ENCODE assay signal across 8 cellular contexts in genomic region chr2:218395456-218395825, GRCh38. TPM values are rescaled to one million over a fixed set of nuclear protein-coding genes. Genes with fewer than 3 reads are reported as not detected.
A peak's percentile ranks its signal among the peaks of the same experiment; 100 is the strongest.
DNase-seq lines count a peak whose midpoint lies in the region; ATAC-seq, FAIRE-seq and TF ChIP-seq lines count a peak whose summit lies in the region.

No MANE protein-coding gene starts in this region.

- WGBS in A549 (ENCODE audit: missing lambda C conversion rate) = 31% methylated on average over 16 of the region's 16 CpGs
- WGBS in IMR-90 (ENCODE audit: extremely low coverage in 2 of 2, insufficient read length in 1 of 2), 2 experiments = 35% methylated on average over 16 of the region's 16 CpGs; no CpG with 5 or more reads in 1 of the 2 experiments

- no peaks in the 10 kb centered on the region for H3K36me3 ChIP-seq in IMR-90 (ENCODE audit: control insufficient read depth, insufficient read depth, low read length)
- H3K36me3 ChIP-seq in mucosa of rectum (ENCODE audit: control insufficient read depth in 2 of 2, insufficient read depth in 2 of 2, low read length in 2 of 2) = no peaks in the 10 kb centered on the region

- no peak for TF ChIP-seq CTCF in A549 (IDR thresholded peaks at IDR 0.05)
- no peak for TF ChIP-seq CTCF in IMR-90 (conservative IDR thresholded peaks at IDR 0.05; ENCODE audit: low read depth, low read length)
- TF ChIP-seq CTCF in cardiac fibroblast (IDR thresholded peaks at IDR 0.05; ENCODE audit: low read depth, low read length) = no peak

- no peak overlapping the region for H2BK20ac ChIP-seq in IMR-90 (ENCODE audit: low read depth, low read length)

- H3K4ac ChIP-seq in IMR-90 (ENCODE audit: low read depth, low read length) = peak overlapping the region; percentile 78

- no TSS peak for BruUV-seq in IMR-90 (replicated peaks; lab: Mats Ljungman, UMichigan)

- H3K23ac ChIP-seq in IMR-90 (ENCODE audit: low read depth, low read length) = peak overlapping the region; percentile 71; the same call in 1 of the 2 replicates

- 0 out of 2 replicates have a peak, but pooled peaks cover 2% of the 10 kb centered on the region for H3K9me1 ChIP-seq in IMR-90 (ENCODE audit: insufficient read depth, low read length)

- CTCF ChIA-PET in A549 (lab: Yijun Ruan, JAX) (interaction anchor here (0.7 to 4.4 kb wide), 11 partner anchors 9 to 125 kb away, joined by 3 to 24 read pairs (median 5); partner anchors contain the start of genes AAMP and PNKD), IMR-90 (lab: Yijun Ruan, JAX) (no interaction called here)

- peak overlapping the region; percentile 68 to 85 for H4K8ac ChIP-seq in IMR-90 (ENCODE audit: low read depth in 2 of 2, low read length in 2 of 2)

- no peak for TF ChIP-seq RAD21 in A549 (conservative IDR thresholded peaks at IDR 0.05 in 1 of 2, IDR thresholded peaks at IDR 0.05 in 1 of 2)
- TF ChIP-seq RAD21 in IMR-90 (IDR thresholded peaks at IDR 0.05; ENCODE audit: low read length) = no peak

- 0 out of 2 replicates have a peak overlapping the region, but pooled peaks have one; percentile 0 for H3K18ac ChIP-seq in IMR-90 (ENCODE audit: low read depth, low read length)

- no peaks in the 10 kb centered on the region for H4K20me1 ChIP-seq in IMR-90 (ENCODE audit: insufficient read depth, low read length)

- in situ Hi-C loops in IMR-90 (cut with MboI; ENCODE audit: low sequenced_read_pairs) = loop anchor here (10.0 kb wide), 1 partner anchor 121 kb away; the partner anchor contains the start of genes AAMP and PNKD

- no peak overlapping the region for H3K56ac ChIP-seq in IMR-90 (ENCODE audit: extremely low read depth, insufficient read depth, low read length)

- peak overlapping the region; percentile 90 for H3K4me2 ChIP-seq in A549
- H3K4me2 ChIP-seq in IMR-90 (ENCODE audit: low read depth, low read length) = peak overlapping the region; percentile 70

- H3K27ac ChIP-seq in A549 (peak overlapping the region; percentile 98 to 100), IMR-90 (ENCODE audit: insufficient read depth, low read length) (peak overlapping the region; percentile 31), mucosa of rectum (ENCODE audit: low read depth in 2 of 2, low read length in 2 of 2) (peak overlapping the region; percentile 99 to 100)

- peak overlapping the region; percentile 94 for H3K4me3 ChIP-seq in A549
- H3K4me3 ChIP-seq in IMR-90 (ENCODE audit: insufficient read depth, low read depth, low read length) = peak overlapping the region; percentile 40; the same call in 1 of the 2 replicates
- peak overlapping the region; percentile 37 to 77 for H3K4me3 ChIP-seq in cardiac fibroblast (replicated peaks in 1 of 2; ENCODE audit: low read depth in 2 of 2, low read length in 2 of 2)
- H3K4me3 ChIP-seq in mucosa of rectum (ENCODE audit: low read length in 2 of 2) = peak overlapping the region; percentile 85 to 89

- H2BK120ac ChIP-seq in IMR-90 (ENCODE audit: low read depth, low read length) = peak overlapping the region; percentile 27; the same call in 1 of the 2 replicates

- H3K9me3 ChIP-seq in A549 (no peaks in the 10 kb centered on the region), IMR-90 (ENCODE audit: control insufficient read depth, insufficient read depth, low read length) (no peaks in the 10 kb centered on the region), mucosa of rectum (ENCODE audit: control insufficient read depth in 2 of 2, low read length in 2 of 2) (no peaks in the 10 kb centered on the region)

- TF ChIP-seq EP300 in A549 (IDR thresholded peaks at IDR 0.05) = no peak

- H4K91ac ChIP-seq in IMR-90 (ENCODE audit: insufficient read depth, low read depth, low read length) = no peak overlapping the region

- peaks cover 6 to 13% of the 10 kb centered on the region in 2 experiments; a peak in 3 of 4 replicates for H3K79me1 ChIP-seq in IMR-90 (ENCODE audit: low read depth in 1 of 2, low read length in 2 of 2)

- intact Hi-C loops in IMR-90 (cut with micrococcal nuclease) = no loop called here

- POLR2A ChIA-PET in A549 (lab: Yijun Ruan, JAX) (interaction anchor here (1.0 to 2.3 kb wide), 7 partner anchors 8 to 125 kb away, joined by 3 to 7 read pairs (median 4); partner anchors contain the start of genes AAMP, CATIP and PNKD), IMR-90 (lab: Charles Lee; ENCODE audit: unreplicated experiment) (no interaction called here)

- peak overlapping the region; percentile 97 for H2AFZ ChIP-seq in IMR-90 (replicated peaks; ENCODE audit: low read length, poor library complexity)

- H4K5ac ChIP-seq in IMR-90 (ENCODE audit: low read depth, low read length) = peak overlapping the region; percentile 4; the same call in 1 of the 2 replicates

- DNase-seq in A549 (ENCODE audit: low read depth in 1 of 2, low spot score in 1 of 2) = no peak
- no peak for DNase-seq in IMR-90
- DNase-seq in cardiac fibroblast (ENCODE audit: low read depth in 2 of 2) = no peak
- DNase-seq in stimulated activated CD4-positive, alpha-beta T cell treated with anti-CD3 and anti-CD28 coated beads, Interleukin-2, amount 100 ng/mL, for 48 hours = no peak
- no peak for DNase-seq in Kasumi-1 (lab: John Stamatoyannopoulos, UW)
- DNase-seq in EL = no peak
- DNase-seq in NCI-H1092 treated with DMSO at 0.1 percent for 48 hours (lab: John Stamatoyannopoulos, UW) = no peak

- FAIRE-seq in A549 (lab: Jason Lieb, UNC) = no peak

- no peaks in the 10 kb centered on the region for H3K27me3 ChIP-seq in IMR-90 (ENCODE audit: control insufficient read depth, insufficient read depth, low read length)
- no peaks in the 10 kb centered on the region for H3K27me3 ChIP-seq in mucosa of rectum (ENCODE audit: control insufficient read depth in 2 of 2, insufficient read depth in 2 of 2, low read length in 2 of 2)

- ATAC-seq in A549 (no peak), IMR-90 (ENCODE audit: low read depth) (no peak)

- peak overlapping the region; percentile 34 for H3K14ac ChIP-seq in IMR-90 (replicated peaks; ENCODE audit: low read depth, low read length)

- H3K9ac ChIP-seq in IMR-90 (ENCODE audit: low read depth, low read length) (peak overlapping the region; percentile 50), mucosa of rectum (ENCODE audit: low read depth in 1 of 2, low read length in 2 of 2) (peak overlapping the region; percentile 74 to 92)

- dilution Hi-C loops in IMR-90 (cut with HindIII; ENCODE audit: low sequenced_read_pairs, unreplicated experiment) = no loop called here

- TF ChIP-seq POLR2A in A549 (IDR thresholded peaks at IDR 0.05; ENCODE audit: low read length) (no peak), IMR-90 (IDR thresholded peaks at IDR 0.05; ENCODE audit: low read depth, low read length) (no peak)

- H2BK5ac ChIP-seq in IMR-90 (ENCODE audit: low read depth, low read length, poor library complexity, severe bottlenecking) = peak overlapping the region; percentile 9

- H2AK5ac ChIP-seq in IMR-90 (ENCODE audit: low read depth, low read length) = no peak overlapping the region

- peak overlapping the region; percentile 35 for H2AK9ac ChIP-seq in IMR-90 (replicated peaks; ENCODE audit: low read depth, low read length, poor library complexity)

- 0 out of 3 replicates have a peak overlapping the region, but pooled peaks have one; percentile 19 for H2BK15ac ChIP-seq in IMR-90 (ENCODE audit: low read depth, low read length)

- H3K4me1 ChIP-seq in A549 (peaks cover 27% of the 10 kb centered on the region), IMR-90 (ENCODE audit: control insufficient read depth, insufficient read depth, low read length) (peaks cover 21% of the 10 kb centered on the region), mucosa of rectum (ENCODE audit: control insufficient read depth in 2 of 2, insufficient read depth in 2 of 2, low read length in 2 of 2) (peaks cover 38 to 41% of the 10 kb centered on the region in 2 donors)

RNA-seq across cellular contexts. Expression of gene CTDSP1, which starts 4.2 kb away (rescaled TPM):
- polyA plus RNA-seq in A549 (2011; rRNA removed) (50.3 and 64.3 TPM in 2 replicates), A549 (2017; fragmentation: RNase III; extraction: RNeasy Plus Mini Kit Qiagen cat#74134 plus additional on column Dnase treatment) (34.6 to 42.8 TPM (median 39.5 TPM) in 3 replicates), IMR-90 (2012; rRNA removed) (64.3 and 68.2 TPM in 2 replicates)
- 80.1 and 110 TPM in 2 replicates for polyA plus RNA-seq in A549 (2012; cell fraction: cytosol; rRNA removed)
- polyA plus RNA-seq in A549 (2012; cell fraction: nucleus; rRNA removed) = 128 and 139 TPM in 2 replicates
- 110 and 115 TPM in 2 replicates for polyA minus RNA-seq in A549 (2011; rRNA and poly(A)+ RNA removed)
- 17.5 and 19.7 TPM in 2 replicates for total RNA-seq in IMR-90 (2012; rRNA removed)
- polyA plus RNA-seq in IMR-90 (2012; cell fraction: cytosol; rRNA removed) = 61.8 and 79.5 TPM in 2 replicates
- 64.2 and 103 TPM in 2 replicates for polyA plus RNA-seq in IMR-90 (2012; cell fraction: nucleus; rRNA removed; ENCODE audit: low replicate concordance)

RNA-seq across cellular contexts. Expression of gene SLC11A1, which starts 13.4 kb away (rescaled TPM):
- polyA plus RNA-seq in A549 (2011; rRNA removed) = 0.36 and 0.52 TPM in 2 replicates
- 0.21 and 0.22 TPM in 2 replicates for polyA plus RNA-seq in A549 (2012; cell fraction: cytosol; rRNA removed)
- 0.55 and 2.4 TPM in 2 replicates for polyA plus RNA-seq in A549 (2012; cell fraction: nucleus; rRNA removed)
- polyA plus RNA-seq in A549 (2017; fragmentation: RNase III; extraction: RNeasy Plus Mini Kit Qiagen cat#74134 plus additional on column Dnase treatment) = 0.11 to 0.18 TPM (median 0.14 TPM) in 3 replicates
- polyA minus RNA-seq in A549 (2011; rRNA and poly(A)+ RNA removed) = 1.2 and 1.5 TPM in 2 replicates
- under 0.01 TPM in 2 replicates for total RNA-seq in IMR-90 (2012; rRNA removed)
- polyA plus RNA-seq in IMR-90 (2012; rRNA removed) = 0.03 and 0.07 TPM in 2 replicates
- polyA plus RNA-seq in IMR-90 (2012; cell fraction: cytosol; rRNA removed) = 0.02 and 0.03 TPM in 2 replicates
- polyA plus RNA-seq in IMR-90 (2012; cell fraction: nucleus; rRNA removed; ENCODE audit: low replicate concordance) = 0.06 and 0.07 TPM in 2 replicates

RNA-seq across cellular contexts. Expression of gene VIL1, which starts 23.5 kb away (rescaled TPM):
- polyA plus RNA-seq in A549 (2011; rRNA removed) = 2.3 and 3.7 TPM in 2 replicates
- polyA plus RNA-seq in A549 (2012; cell fraction: cytosol; rRNA removed) = 0.67 and 0.89 TPM in 2 replicates
- 1.2 and 1.9 TPM in 2 replicates for polyA plus RNA-seq in A549 (2012; cell fraction: nucleus; rRNA removed)
- polyA plus RNA-seq in A549 (2017; fragmentation: RNase III; extraction: RNeasy Plus Mini Kit Qiagen cat#74134 plus additional on column Dnase treatment) = 1.2 to 1.9 TPM (median 1.9 TPM) in 3 replicates
- 4.9 and 6.1 TPM in 2 replicates for polyA minus RNA-seq in A549 (2011; rRNA and poly(A)+ RNA removed)
- total RNA-seq in IMR-90 (2012; rRNA removed) = not detected in 2 replicates
- polyA plus RNA-seq in IMR-90 (2012; rRNA removed) = not detected in 2 replicates
- polyA plus RNA-seq in IMR-90 (2012; cell fraction: cytosol; rRNA removed) = not detected in 2 replicates
- polyA plus RNA-seq in IMR-90 (2012; cell fraction: nucleus; rRNA removed; ENCODE audit: low replicate concordance) = not detected in 2 replicates

RNA-seq across cellular contexts. Expression of gene CATIP, which starts 38.8 kb away (rescaled TPM):
- 0.17 and 0.41 TPM in 2 replicates for polyA plus RNA-seq in A549 (2011; rRNA removed)
- polyA plus RNA-seq in A549 (2012; cell fraction: cytosol; rRNA removed) = 0.14 and 0.20 TPM in 2 replicates
- 0.33 and 0.34 TPM in 2 replicates for polyA plus RNA-seq in A549 (2012; cell fraction: nucleus; rRNA removed)
- polyA plus RNA-seq in A549 (2017; fragmentation: RNase III; extraction: RNeasy Plus Mini Kit Qiagen cat#74134 plus additional on column Dnase treatment) = 0.09 to 0.15 TPM in 2 of 3 replicates, not detected in the other
- polyA minus RNA-seq in A549 (2011; rRNA and poly(A)+ RNA removed) = 1.9 and 2.0 TPM in 2 replicates
- not detected in 2 replicates for total RNA-seq in IMR-90 (2012; rRNA removed)
- polyA plus RNA-seq in IMR-90 (2012; rRNA removed) = not detected in 2 replicates
- not detected in 2 replicates for polyA plus RNA-seq in IMR-90 (2012; cell fraction: cytosol; rRNA removed)
- polyA plus RNA-seq in IMR-90 (2012; cell fraction: nucleus; rRNA removed; ENCODE audit: low replicate concordance) = not detected in 2 replicates

Comparison
In these comparisons a context has a peak if more than half of its experiments do, and no peak if none do; other contexts are left out.
1. H3K27ac ChIP-seq: peak in every context shown above with its lines; median percentile 100 in mucosa of rectum; 99 in A549; 31 in IMR-90.
2. H3K4me3 ChIP-seq: peak in every context shown above with its lines; median percentile 94 in A549; 87 in mucosa of rectum; 57 in cardiac fibroblast; 40 in IMR-90.